Comparison of ENCODE assay signal across 8 cellular contexts in genomic region chr7:2389963-2390816, GRCh38. TPM values are rescaled to one million over a fixed set of nuclear protein-coding genes. Genes with fewer than 3 reads are reported as not detected.
DNase-seq lines count a peak whose midpoint lies in the region; ATAC-seq and TF ChIP-seq lines count a peak whose summit lies in the region.
"Not testable (repeated sequence)": the region's sequence is repeated elsewhere in the genome, so short reads cannot be mapped to it uniquely, and the experiment has no call there.

No MANE protein-coding gene starts in this region.

- DNase-seq in GDM1 (lab: John Stamatoyannopoulos, UW) (peak; percentile 25), anterior cingulate cortex (lab: John Stamatoyannopoulos, UW) (peak in 49 of 58 donors; percentile 4 to 79 (median 55)), fibroblast of mammary gland (ENCODE audit: low read depth) (peak; percentile 26), right cardiac atrium (peak; percentile 47 to 74 (median 74)), medulla oblongata (ENCODE audit: extremely low spot score) (peak; percentile 80), osteoblast (ENCODE audit: insufficient read length, low spot score, missing footprints) (peak; percentile 30)
- not testable (repeated sequence) for DNase-seq in Panc1 (ENCODE audit: low read depth, low spot score); upper lobe of left lung

- intact Hi-C loops in Panc1 (cut with micrococcal nuclease; ENCODE audit: unreplicated experiment); right cardiac atrium (cut with DNase I): not testable (repeated sequence)

- peak; percentile 2; the same call in 1 of the 2 replicates for ATAC-seq in Panc1
- ATAC-seq in right cardiac atrium: peak; percentile 42 to 49
- peak; percentile 66 to 68 for ATAC-seq in upper lobe of left lung (ENCODE audit: low FRiP score in 2 of 2)

- not testable (repeated sequence) for BruUV-seq in Panc1 (replicated peaks; lab: Mats Ljungman, UMichigan)

- TF ChIP-seq CTCF in Panc1 (IDR thresholded peaks at IDR 0.05); fibroblast of mammary gland (conservative IDR thresholded peaks at IDR 0.05; ENCODE audit: control insufficient read depth, insufficient read depth, low read depth, low read length); osteoblast (IDR thresholded peaks at IDR 0.05; ENCODE audit: extremely low read depth, low read depth, low read length); upper lobe of left lung (IDR thresholded peaks at IDR 0.05): not testable (repeated sequence)

- TF ChIP-seq POLR2A in upper lobe of left lung (IDR thresholded peaks at IDR 0.05): not testable (repeated sequence)

- H3K4me2 ChIP-seq in osteoblast (ENCODE audit: insufficient read depth, low read length): peak overlapping the region; percentile 13

- H3K79me2 ChIP-seq in osteoblast (ENCODE audit: insufficient read depth, low read length): not testable (repeated sequence)

- H3K27me3 ChIP-seq in Panc1 (ENCODE audit: control insufficient read depth, insufficient read depth, low read length); right cardiac atrium (ENCODE audit: control insufficient read depth, insufficient read depth); osteoblast (ENCODE audit: insufficient read depth, low read length); upper lobe of left lung: not testable (repeated sequence)

- H3K27ac ChIP-seq in Panc1 (ENCODE audit: low read length); right cardiac atrium (ENCODE audit: low read length); osteoblast (ENCODE audit: low read depth, low read length); upper lobe of left lung: not testable (repeated sequence)

- POLR2A ChIA-PET in Panc1 (lab: Charles Lee): not testable (repeated sequence)

- in situ Hi-C loops in Panc1 (cut with HindIII; ENCODE audit: low pct_unique_long_range_greater_than_20kb, low sequenced_read_pairs): not testable (repeated sequence)

- not testable (repeated sequence) for H2AFZ ChIP-seq in osteoblast (ENCODE audit: low read length)

- not testable (repeated sequence) for H3K4me3 ChIP-seq in Panc1 (ENCODE audit: low read depth in 2 of 2, low read length in 2 of 2); fibroblast of mammary gland (ENCODE audit: control insufficient read depth, low read depth, low read length); right cardiac atrium (ENCODE audit: low read length); osteoblast (ENCODE audit: insufficient read depth, low read length); upper lobe of left lung

- 36% methylated on average over 17 of the region's 17 CpGs for WGBS in right cardiac atrium
- 29 to 30% methylated on average over 5 to 17 of the region's 17 CpGs for WGBS in upper lobe of left lung, 2 donors

- not testable (repeated sequence) for H3K36me3 ChIP-seq in Panc1 (ENCODE audit: control insufficient read depth, insufficient read depth, low read length); osteoblast (ENCODE audit: insufficient read depth, low read length); upper lobe of left lung

- TF ChIP-seq EP300 in upper lobe of left lung (IDR thresholded peaks at IDR 0.05): not testable (repeated sequence)

- not testable (repeated sequence) for H3K4me1 ChIP-seq in Panc1 (ENCODE audit: control insufficient read depth, insufficient read depth, low read length); right cardiac atrium (ENCODE audit: control insufficient read depth, insufficient read depth, low read length); osteoblast (ENCODE audit: insufficient read depth, low read length)
- peaks cover 13 to 22% (median 16%) of the 10 kb centered on the region in 4 donors for H3K4me1 ChIP-seq in upper lobe of left lung

- CTCF ChIA-PET in Panc1 (lab: Charles Lee): not testable (repeated sequence)

- H3K9me3 ChIP-seq in Panc1 (ENCODE audit: control insufficient read depth, insufficient read depth, low read depth, low read length); right cardiac atrium (ENCODE audit: control insufficient read depth, low read length); osteoblast (ENCODE audit: low read depth, low read length); upper lobe of left lung: not testable (repeated sequence)

- not testable (repeated sequence) for H4K20me1 ChIP-seq in osteoblast (ENCODE audit: insufficient read depth, low read length)

RNA-seq across cellular contexts. Expression of gene CHST12, which starts 13.2 kb away (rescaled TPM):
- total RNA-seq in Panc1 (2021; ENCODE audit: unreplicated experiment): 48.3 TPM
- 62.4 TPM for polyA plus RNA-seq in Panc1 (2012; ENCODE audit: insufficient read length)
- total RNA-seq in right cardiac atrium: 10 to 100 TPM; 16.6 to 19.5 (median 19.4) TPM
- 17.9 TPM for polyA plus RNA-seq in right cardiac atrium
- total RNA-seq in osteoblast: 3.8 and 4.0 TPM in 2 replicates
- 10 to 100 TPM; 10.2 to 35.9 (median 27.8) TPM for total RNA-seq in upper lobe of left lung

RNA-seq across cellular contexts. Expression of gene EIF3B, which starts 35.6 kb away (rescaled TPM):
- 432 TPM for total RNA-seq in Panc1 (2021; ENCODE audit: unreplicated experiment)
- polyA plus RNA-seq in Panc1 (2012; ENCODE audit: insufficient read length): 349 TPM
- total RNA-seq in right cardiac atrium: 10 to 100 TPM; 64.9 to 81.7 (median 72.8) TPM
- polyA plus RNA-seq in right cardiac atrium: 40.7 TPM
- total RNA-seq in osteoblast: 151 and 176 TPM in 2 replicates
- 100 to 1,000 TPM; 110 to 129 (median 117) TPM for total RNA-seq in upper lobe of left lung

Comparison
In these comparisons a context has a peak if more than half of its experiments do, and no peak if none do; other contexts are left out.
1. ATAC-seq: peak in every context shown above with its lines; median percentile 67 in upper lobe of left lung; 46 in right cardiac atrium; 2 in Panc1.